In the genomic region with DNA sequence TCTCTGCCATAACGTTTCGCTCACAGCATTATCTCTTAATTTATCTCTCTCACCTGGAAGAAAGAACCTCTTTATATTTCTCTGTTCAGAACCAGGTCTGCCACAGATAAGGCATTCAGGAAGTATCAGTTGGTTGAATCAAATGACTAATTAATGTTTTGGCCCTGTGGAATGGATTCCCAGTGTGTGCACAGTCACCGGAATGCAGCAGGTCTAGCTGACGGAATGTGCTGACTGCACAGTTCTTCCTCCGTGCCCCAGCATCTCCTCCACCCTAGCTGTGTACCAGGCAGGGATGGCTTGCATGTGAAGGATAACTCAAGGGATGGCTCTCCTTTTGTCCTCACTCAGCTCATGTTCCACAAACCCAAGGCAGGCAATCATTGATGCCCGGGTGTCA, we compare ENCODE assay signal across 21 cellular contexts.
"Had no signal": no experiment of that assay in that cellular context is flagged by ENCODE, and none has a peak within 500 bp of the region (broad histone marks: within the 10 kb centered on the region; RNA-seq: fewer than 3 reads in every experiment).

No MANE protein-coding gene starts in this region.

- H3K79me2 ChIP-seq: hepatocyte had no signal

- H3K4me3 ChIP-seq: cardiac muscle cell, dorsolateral prefrontal cortex, hepatocyte, tibial nerve, vagina had no signal

- H3K4me2 ChIP-seq: hepatocyte had no signal

- FAIRE-seq: astrocyte, keratinocyte, small intestine, TTC549 had no signal

- H3K4me1 ChIP-seq: tibial nerve, vagina had no signal

- H2AFZ ChIP-seq: hepatocyte had no signal

- H3K27ac ChIP-seq: cardiac muscle cell, dorsolateral prefrontal cortex, hepatocyte, tibial nerve, vagina had no signal

- DNase-seq: activated CD4-positive, alpha-beta memory T cell treated with anti-CD3 and anti-CD28 coated beads, Interleukin-2, amount 10 ng/mL, durations not matched to agents 7 days and 5 days; activated CD4-positive, alpha-beta T cell treated with anti-CD3 and anti-CD28 coated beads for 4 hours; activated naive CD4-positive, alpha-beta T cell treated with anti-CD3 and anti-CD28 coated beads, Interleukin-2, amount 10 ng/mL, durations not matched to agents 7 days and 5 days; activated T-cell treated with anti-CD3 and anti-CD28 coated beads, Interleukin-2, amount 50 U/mL, for 24 hours; dorsolateral prefrontal cortex; left ventricle myocardium superior; mesenchymal stem cell; natural killer cell; small intestine; stimulated activated CD4-positive, alpha-beta T cell treated with anti-CD3 and anti-CD28 coated beads, Interleukin-4, amount 100 ng/mL, for 4 hours; stimulated activated CD8-positive, alpha-beta memory T cell treated with anti-CD3 and anti-CD28 coated beads, Interleukin-4, amount 100 ng/mL, for 48 hours; stimulated activated naive CD4-positive, alpha-beta T cell treated with Interleukin-2 at 50 U/mL for 16 hours; substantia nigra had no signal

- H3K9me3 ChIP-seq: vagina had no signal

- H3K27me3 ChIP-seq: cardiac muscle cell, dorsolateral prefrontal cortex, hepatocyte, tibial nerve, vagina had no signal

- ATAC-seq: left ventricle myocardium superior, natural killer cell, WTC11 had no signal

- H3K36me3 ChIP-seq: cardiac muscle cell, tibial nerve, vagina had no signal
